Comparison of ENCODE assay signal across 1 cellular context in the genomic region with DNA sequence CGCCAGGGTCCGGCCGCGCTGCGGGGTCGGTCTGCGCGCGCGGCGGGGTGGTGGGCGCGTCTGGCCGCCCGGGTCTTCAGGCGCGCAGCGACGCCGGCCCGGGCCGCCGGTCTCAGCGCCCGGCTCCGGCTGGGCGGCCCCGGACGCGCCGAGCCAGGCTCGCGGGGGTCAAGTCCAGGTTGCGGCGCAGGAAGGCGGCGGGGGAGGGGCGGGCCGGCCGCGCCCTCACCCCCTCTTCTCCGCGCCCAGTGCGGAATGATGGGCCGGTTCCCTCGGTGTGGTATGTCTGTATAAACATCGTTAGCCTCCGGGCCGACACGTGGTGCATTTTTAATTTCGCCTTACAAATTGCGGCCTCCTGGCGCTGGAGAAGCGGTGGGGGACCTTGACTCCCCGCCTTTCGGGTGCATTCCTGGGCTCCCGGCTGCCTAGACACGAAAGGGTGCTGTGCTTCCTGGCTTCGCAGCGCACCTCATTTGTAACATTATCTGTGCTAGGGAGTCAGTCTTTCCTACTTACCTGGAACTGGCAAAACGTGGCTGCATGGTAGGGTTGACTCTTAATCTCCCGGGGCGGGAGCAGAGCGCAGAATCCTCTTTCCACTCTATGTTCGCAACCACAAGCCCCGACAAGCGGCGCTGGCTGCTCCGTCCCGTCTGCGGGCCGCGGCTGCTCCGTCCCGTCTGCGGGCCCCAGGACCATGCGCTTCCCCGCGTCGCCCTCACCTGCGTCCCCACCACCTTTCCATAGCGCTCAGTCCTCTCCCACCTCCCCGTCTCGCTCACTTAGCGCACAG.
TF ChIP-seq lines count a peak whose summit lies in the region.

No MANE protein-coding gene starts in this region.

TF ChIP-seq in HEK293, 187 proteins besides CTCF, POLR2A, EP300 and RAD21 (continued from another document and continues in another):
- TF ChIP-seq, protein P1, sequence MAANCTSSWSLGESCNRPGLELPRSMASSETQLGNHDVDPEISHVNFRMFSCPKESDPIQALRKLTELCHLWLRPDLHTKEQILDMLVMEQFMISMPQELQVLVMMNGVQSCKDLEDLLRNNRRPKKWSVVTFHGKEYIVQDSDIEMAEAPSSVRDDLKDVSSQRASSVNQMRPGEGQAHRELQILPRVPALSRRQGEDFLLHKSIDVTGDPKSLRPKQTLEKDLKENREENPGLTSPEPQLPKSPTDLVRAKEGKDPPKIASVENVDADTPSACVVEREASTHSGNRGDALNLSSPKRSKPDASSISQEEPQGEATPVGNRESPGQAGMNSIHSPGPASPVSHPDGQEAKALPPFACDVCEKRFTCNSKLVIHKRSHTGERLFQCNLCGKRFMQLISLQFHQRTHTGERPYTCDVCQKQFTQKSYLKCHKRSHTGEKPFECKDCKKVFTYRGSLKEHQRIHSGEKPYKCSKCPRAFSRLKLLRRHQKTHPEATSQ (tag by site-specific recombination; IDR thresholded peaks at IDR 0.05): no peak
- TF ChIP-seq WT1 (tag by site-specific recombination; IDR thresholded peaks at IDR 0.05) (peak; percentile 80), ZNF416 (tag by site-specific recombination; IDR thresholded peaks at IDR 0.05) (no peak), ZNF514 (tag by site-specific recombination; IDR thresholded peaks at IDR 0.05) (no peak), ZBTB20 (tag by site-specific recombination; IDR thresholded peaks at IDR 0.05) (peak; percentile 96), ZNF239 (tag by site-specific recombination; IDR thresholded peaks at IDR 0.05) (no peak), ZNF670 (tag by site-specific recombination; IDR thresholded peaks at IDR 0.05; ENCODE audit: low read depth) (no peak), ZNF501 (tag by site-specific recombination; IDR thresholded peaks at IDR 0.05) (peak; percentile 83), ZBTB17 (tag by site-specific recombination; IDR thresholded peaks at IDR 0.05) (peak; percentile 96; the same call in 1 of the 2 replicates), ZNF335 (tag by site-specific recombination; conservative IDR thresholded peaks at IDR 0.05) (peak; percentile 48), ZNF837 (tag by site-specific recombination; IDR thresholded peaks at IDR 0.05) (no peak), ZNF658 (tag by site-specific recombination; IDR thresholded peaks at IDR 0.05) (no peak), ZNF544 (tag by site-specific recombination; IDR thresholded peaks at IDR 0.05) (no peak), ZNF23 (tag by site-specific recombination; IDR thresholded peaks at IDR 0.05; ENCODE audit: borderline replicate concordance) (no peak), KLF9 (tag by site-specific recombination; IDR thresholded peaks at IDR 0.05; ENCODE audit: low read depth) (peak; percentile 48; the same call in 1 of the 2 replicates), ZNF777 (tag by site-specific recombination; IDR thresholded peaks at IDR 0.05; ENCODE audit: borderline replicate concordance) (peak; percentile 56; the same call in 1 of the 2 replicates), MEIS1 (CRISPR knock-in tag; IDR thresholded peaks at IDR 0.05; ENCODE audit: borderline replicate concordance) (no peak), ZNF561 (tag by site-specific recombination; IDR thresholded peaks at IDR 0.05; ENCODE audit: borderline replicate concordance) (no peak), ZFP37 (tag by site-specific recombination; IDR thresholded peaks at IDR 0.05) (peak; percentile 83), ZXDB (tag by site-specific recombination; IDR thresholded peaks at IDR 0.05) (peak; percentile 64), ZNF138 (tag by site-specific recombination; IDR thresholded peaks at IDR 0.05; ENCODE audit: borderline replicate concordance) (no peak), GLIS1 (tag by site-specific recombination; IDR thresholded peaks at IDR 0.05) (peak; percentile 99), ZNF16 (tag by site-specific recombination; IDR thresholded peaks at IDR 0.05; ENCODE audit: low read depth) (no peak), PRDM1 (tag by site-specific recombination; IDR thresholded peaks at IDR 0.05) (no peak), ZFHX2 (tag by site-specific recombination; conservative IDR thresholded peaks at IDR 0.05) (0 out of 2 replicates have a peak, but pooled peaks have one; percentile 9), GFI1B (tag by site-specific recombination; IDR thresholded peaks at IDR 0.05) (no peak), ZNF660 (tag by site-specific recombination; IDR thresholded peaks at IDR 0.05) (no peak), ZBTB48 (tag by site-specific recombination; IDR thresholded peaks at IDR 0.05) (peak; percentile 14; the same call in 1 of the 2 replicates), ZBTB8A (tag by site-specific recombination; IDR thresholded peaks at IDR 0.05) (no peak), FEZF1 (tag by site-specific recombination; IDR thresholded peaks at IDR 0.05) (peak; percentile 49; the same call in 1 of the 2 replicates), SETDB1 (IDR thresholded peaks at IDR 0.05; ENCODE audit: insufficient read length, low read length) (no peak), HOXC10 (CRISPR knock-in tag; IDR thresholded peaks at IDR 0.05) (no peak), KLF8 (tag by site-specific recombination; IDR thresholded peaks at IDR 0.05) (peak; percentile 63), ZNF629 (tag by site-specific recombination; IDR thresholded peaks at IDR 0.05) (0 out of 2 replicates have a peak, but pooled peaks have one; percentile 18), ZNF510 (tag by site-specific recombination; IDR thresholded peaks at IDR 0.05; ENCODE audit: insufficient replicate concordance) (no peak), ZNF302 (tag by site-specific recombination; IDR thresholded peaks at IDR 0.05; ENCODE audit: low read depth) (no peak), SP7 (tag by site-specific recombination; IDR thresholded peaks at IDR 0.05) (peak; percentile 74)
- TF ChIP-seq, protein P2, sequence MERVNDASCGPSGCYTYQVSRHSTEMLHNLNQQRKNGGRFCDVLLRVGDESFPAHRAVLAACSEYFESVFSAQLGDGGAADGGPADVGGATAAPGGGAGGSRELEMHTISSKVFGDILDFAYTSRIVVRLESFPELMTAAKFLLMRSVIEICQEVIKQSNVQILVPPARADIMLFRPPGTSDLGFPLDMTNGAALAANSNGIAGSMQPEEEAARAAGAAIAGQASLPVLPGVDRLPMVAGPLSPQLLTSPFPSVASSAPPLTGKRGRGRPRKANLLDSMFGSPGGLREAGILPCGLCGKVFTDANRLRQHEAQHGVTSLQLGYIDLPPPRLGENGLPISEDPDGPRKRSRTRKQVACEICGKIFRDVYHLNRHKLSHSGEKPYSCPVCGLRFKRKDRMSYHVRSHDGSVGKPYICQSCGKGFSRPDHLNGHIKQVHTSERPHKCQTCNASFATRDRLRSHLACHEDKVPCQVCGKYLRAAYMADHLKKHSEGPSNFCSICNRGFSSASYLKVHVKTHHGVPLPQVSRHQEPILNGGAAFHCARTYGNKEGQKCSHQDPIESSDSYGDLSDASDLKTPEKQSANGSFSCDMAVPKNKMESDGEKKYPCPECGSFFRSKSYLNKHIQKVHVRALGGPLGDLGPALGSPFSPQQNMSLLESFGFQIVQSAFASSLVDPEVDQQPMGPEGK (tag by site-specific recombination; IDR thresholded peaks at IDR 0.05): peak; percentile 58
- TF ChIP-seq, protein P3, sequence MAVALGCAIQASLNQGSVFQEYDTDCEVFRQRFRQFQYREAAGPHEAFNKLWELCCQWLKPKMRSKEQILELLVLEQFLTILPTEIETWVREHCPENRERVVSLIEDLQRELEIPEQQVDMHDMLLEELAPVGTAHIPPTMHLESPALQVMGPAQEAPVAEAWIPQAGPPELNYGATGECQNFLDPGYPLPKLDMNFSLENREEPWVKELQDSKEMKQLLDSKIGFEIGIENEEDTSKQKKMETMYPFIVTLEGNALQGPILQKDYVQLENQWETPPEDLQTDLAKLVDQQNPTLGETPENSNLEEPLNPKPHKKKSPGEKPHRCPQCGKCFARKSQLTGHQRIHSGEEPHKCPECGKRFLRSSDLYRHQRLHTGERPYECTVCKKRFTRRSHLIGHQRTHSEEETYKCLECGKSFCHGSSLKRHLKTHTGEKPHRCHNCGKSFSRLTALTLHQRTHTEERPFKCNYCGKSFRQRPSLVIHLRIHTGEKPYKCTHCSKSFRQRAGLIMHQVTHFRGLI (tag by site-specific recombination; IDR thresholded peaks at IDR 0.05): peak; percentile 70; the same call in 1 of the 2 replicates
- TF ChIP-seq, protein P4, sequence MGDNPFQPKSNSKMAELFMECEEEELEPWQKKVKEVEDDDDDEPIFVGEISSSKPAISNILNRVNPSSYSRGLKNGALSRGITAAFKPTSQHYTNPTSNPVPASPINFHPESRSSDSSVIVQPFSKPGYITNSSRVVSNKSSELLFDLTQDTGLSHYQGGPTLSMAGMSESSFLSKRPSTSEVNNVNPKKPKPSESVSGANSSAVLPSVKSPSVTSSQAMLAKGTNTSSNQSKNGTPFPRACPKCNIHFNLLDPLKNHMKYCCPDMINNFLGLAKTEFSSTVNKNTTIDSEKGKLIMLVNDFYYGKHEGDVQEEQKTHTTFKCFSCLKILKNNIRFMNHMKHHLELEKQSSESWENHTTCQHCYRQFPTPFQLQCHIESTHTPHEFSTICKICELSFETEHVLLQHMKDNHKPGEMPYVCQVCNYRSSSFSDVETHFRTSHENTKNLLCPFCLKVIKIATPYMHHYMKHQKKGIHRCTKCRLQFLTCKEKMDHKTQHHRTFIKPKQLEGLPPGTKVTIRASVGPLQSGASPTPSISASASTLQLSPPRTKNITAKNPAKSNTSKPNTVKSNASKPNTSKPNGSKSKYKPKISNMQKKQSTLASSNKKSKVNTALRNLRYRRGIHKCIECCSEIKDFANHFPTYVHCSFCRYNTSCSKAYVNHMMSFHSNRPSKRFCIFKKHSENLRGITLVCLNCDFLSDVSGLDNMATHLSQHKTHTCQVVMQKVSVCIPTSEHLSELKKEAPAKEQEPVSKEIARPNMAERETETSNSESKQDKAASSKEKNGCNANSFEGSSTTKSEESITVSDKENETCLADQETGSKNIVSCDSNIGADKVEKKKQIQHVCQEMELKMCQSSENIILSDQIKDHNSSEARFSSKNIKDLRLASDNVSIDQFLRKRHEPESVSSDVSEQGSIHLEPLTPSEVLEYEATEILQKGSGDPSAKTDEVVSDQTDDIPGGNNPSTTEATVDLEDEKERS (tag by site-specific recombination; IDR thresholded peaks at IDR 0.05): no peak
- TF ChIP-seq, protein P5, sequence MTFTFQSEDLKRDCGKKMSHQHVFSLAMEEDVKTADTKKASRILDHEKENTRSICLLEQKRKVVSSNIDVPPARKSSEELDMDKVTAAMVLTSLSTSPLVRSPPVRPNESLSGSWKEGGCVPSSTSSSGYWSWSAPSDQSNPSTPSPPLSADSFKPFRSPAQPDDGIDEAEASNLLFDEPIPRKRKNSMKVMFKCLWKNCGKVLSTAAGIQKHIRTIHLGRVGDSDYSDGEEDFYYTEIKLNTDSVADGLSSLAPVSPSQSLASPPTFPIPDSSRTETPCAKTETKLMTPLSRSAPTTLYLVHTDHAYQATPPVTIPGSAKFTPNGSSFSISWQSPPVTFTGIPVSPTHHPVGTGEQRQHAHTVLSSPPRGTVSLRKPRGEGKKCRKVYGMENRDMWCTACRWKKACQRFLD (tag by site-specific recombination; IDR thresholded peaks at IDR 0.05): no peak
- TF ChIP-seq, protein P6, sequence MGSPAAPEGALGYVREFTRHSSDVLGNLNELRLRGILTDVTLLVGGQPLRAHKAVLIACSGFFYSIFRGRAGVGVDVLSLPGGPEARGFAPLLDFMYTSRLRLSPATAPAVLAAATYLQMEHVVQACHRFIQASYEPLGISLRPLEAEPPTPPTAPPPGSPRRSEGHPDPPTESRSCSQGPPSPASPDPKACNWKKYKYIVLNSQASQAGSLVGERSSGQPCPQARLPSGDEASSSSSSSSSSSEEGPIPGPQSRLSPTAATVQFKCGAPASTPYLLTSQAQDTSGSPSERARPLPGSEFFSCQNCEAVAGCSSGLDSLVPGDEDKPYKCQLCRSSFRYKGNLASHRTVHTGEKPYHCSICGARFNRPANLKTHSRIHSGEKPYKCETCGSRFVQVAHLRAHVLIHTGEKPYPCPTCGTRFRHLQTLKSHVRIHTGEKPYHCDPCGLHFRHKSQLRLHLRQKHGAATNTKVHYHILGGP (tag by site-specific recombination; IDR thresholded peaks at IDR 0.05): no peak
- TF ChIP-seq, protein P7, sequence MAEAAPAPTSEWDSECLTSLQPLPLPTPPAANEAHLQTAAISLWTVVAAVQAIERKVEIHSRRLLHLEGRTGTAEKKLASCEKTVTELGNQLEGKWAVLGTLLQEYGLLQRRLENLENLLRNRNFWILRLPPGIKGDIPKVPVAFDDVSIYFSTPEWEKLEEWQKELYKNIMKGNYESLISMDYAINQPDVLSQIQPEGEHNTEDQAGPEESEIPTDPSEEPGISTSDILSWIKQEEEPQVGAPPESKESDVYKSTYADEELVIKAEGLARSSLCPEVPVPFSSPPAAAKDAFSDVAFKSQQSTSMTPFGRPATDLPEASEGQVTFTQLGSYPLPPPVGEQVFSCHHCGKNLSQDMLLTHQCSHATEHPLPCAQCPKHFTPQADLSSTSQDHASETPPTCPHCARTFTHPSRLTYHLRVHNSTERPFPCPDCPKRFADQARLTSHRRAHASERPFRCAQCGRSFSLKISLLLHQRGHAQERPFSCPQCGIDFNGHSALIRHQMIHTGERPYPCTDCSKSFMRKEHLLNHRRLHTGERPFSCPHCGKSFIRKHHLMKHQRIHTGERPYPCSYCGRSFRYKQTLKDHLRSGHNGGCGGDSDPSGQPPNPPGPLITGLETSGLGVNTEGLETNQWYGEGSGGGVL (tag by site-specific recombination; IDR thresholded peaks at IDR 0.05): peak; percentile 54
- TF ChIP-seq, protein P8, sequence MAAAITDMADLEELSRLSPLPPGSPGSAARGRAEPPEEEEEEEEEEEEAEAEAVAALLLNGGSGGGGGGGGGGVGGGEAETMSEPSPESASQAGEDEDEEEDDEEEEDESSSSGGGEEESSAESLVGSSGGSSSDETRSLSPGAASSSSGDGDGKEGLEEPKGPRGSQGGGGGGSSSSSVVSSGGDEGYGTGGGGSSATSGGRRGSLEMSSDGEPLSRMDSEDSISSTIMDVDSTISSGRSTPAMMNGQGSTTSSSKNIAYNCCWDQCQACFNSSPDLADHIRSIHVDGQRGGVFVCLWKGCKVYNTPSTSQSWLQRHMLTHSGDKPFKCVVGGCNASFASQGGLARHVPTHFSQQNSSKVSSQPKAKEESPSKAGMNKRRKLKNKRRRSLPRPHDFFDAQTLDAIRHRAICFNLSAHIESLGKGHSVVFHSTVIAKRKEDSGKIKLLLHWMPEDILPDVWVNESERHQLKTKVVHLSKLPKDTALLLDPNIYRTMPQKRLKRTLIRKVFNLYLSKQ (tag by site-specific recombination; IDR thresholded peaks at IDR 0.05; ENCODE audit: borderline replicate concordance): no peak
- TF ChIP-seq, protein P9, sequence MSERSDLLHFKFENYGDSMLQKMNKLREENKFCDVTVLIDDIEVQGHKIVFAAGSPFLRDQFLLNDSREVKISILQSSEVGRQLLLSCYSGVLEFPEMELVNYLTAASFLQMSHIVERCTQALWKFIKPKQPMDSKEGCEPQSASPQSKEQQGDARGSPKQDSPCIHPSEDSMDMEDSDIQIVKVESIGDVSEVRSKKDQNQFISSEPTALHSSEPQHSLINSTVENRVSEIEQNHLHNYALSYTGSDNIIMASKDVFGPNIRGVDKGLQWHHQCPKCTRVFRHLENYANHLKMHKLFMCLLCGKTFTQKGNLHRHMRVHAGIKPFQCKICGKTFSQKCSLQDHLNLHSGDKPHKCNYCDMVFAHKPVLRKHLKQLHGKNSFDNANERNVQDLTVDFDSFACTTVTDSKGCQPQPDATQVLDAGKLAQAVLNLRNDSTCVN (tag by site-specific recombination; optimal IDR thresholded peaks at IDR 0.05): peak; percentile 62
